In genomic region chr9:88076286-88077070, GRCh38 we compare ENCODE assay signal across 8 cellular contexts.
DNase-seq lines count a peak whose midpoint lies in the region; ATAC-seq and TF ChIP-seq lines count a peak whose summit lies in the region.

No MANE protein-coding gene starts in this region.

- ATAC-seq in WTC11 = peak; percentile 86
- peak; percentile 92 for ATAC-seq in left colon
- no peak for ATAC-seq in HG02759 (IDR thresholded peaks at IDR 0.05; ENCODE audit: unreplicated experiment)
- ATAC-seq in HG03378 (IDR thresholded peaks at IDR 0.05; ENCODE audit: unreplicated experiment) = no peak

- 0 out of 2 replicates have a peak, but pooled peaks cover 5% of the 10 kb centered on the region for H3K36me3 Mint-ChIP-seq in WTC11

- intact Hi-C loops in dorsolateral prefrontal cortex (cut with DNase I) (loop anchor here (2.0 to 10.0 kb wide), 4 partner anchors 311 to 918 kb away; partner anchors contain the start of genes SPIN1 (in 2 of the 2) and S1PR3 (in 1 of the 2)), left colon (cut with DNase I, micrococcal nuclease) (no loop called here)

- no peaks in the 10 kb centered on the region for H3K27me3 ChIP-seq in dorsolateral prefrontal cortex

- H3K27ac ChIP-seq in dorsolateral prefrontal cortex = peak overlapping the region in 58 of 59 donors; percentile 41 to 96 (median 86)

- peak overlapping the region; percentile 75 for H3K4me3 Mint-ChIP-seq in WTC11

- peaks cover 32% of the 10 kb centered on the region for H3K4me1 Mint-ChIP-seq in WTC11

- H3K9me3 Mint-ChIP-seq in WTC11 = peaks cover 12% of the 10 kb centered on the region

- POLR2A ChIA-PET in WTC11 (lab: Charles Lee) = interaction anchor here (0.6 to 0.9 kb wide), 2 partner anchors 10 to 346 kb away, joined by 3 to 4 read pairs; no protein-coding TSS in a partner anchor

- peak overlapping the region; percentile 51 to 84 (median 68) for H3K4me3 ChIP-seq in dorsolateral prefrontal cortex

- CTCF ChIA-PET in WTC11 (lab: Charles Lee) = interaction anchor here (0.5 to 2.0 kb wide), 20 partner anchors 10 to 458 kb away, joined by 3 to 12 read pairs (median 4); partner anchors contain the start of genes CTSL and NXNL2

- H3K27me3 Mint-ChIP-seq in WTC11 (ENCODE audit: low read depth) = peaks cover 61% of the 10 kb centered on the region

- DNase-seq in ELF-1 (ENCODE audit: low read depth, low spot score) = peak; percentile 85
- peak; percentile 50 for DNase-seq in MV-4-11 (lab: John Stamatoyannopoulos, UW)
- DNase-seq in WTC11 (ENCODE audit: low spot score) = peak; percentile 71
- peak; percentile 39 to 78 (median 67) for DNase-seq in dorsolateral prefrontal cortex
- DNase-seq in left colon = peak; percentile 89 to 90
- DNase-seq in stimulated activated CD4-positive, alpha-beta T cell treated with anti-CD3 and anti-CD28 coated beads, Interleukin-12 subunit alpha, Interleukin-12 subunit beta, amount 100 ng/mL, for 24 hours (ENCODE audit: low read depth in 2 of 2) = peak; percentile 6 to 43

- TF ChIP-seq CTCF in WTC11 (IDR thresholded peaks at IDR 0.05) = no peak
- TF ChIP-seq CTCF in dorsolateral prefrontal cortex (IDR thresholded peaks at IDR 0.05 in 54 of 56, conservative IDR thresholded peaks at IDR 0.05 in 2 of 56; ENCODE audit: low read depth in 1 of 56, partially characterized antibody in 56 of 56) = peak in 21 of 56 donors; percentile 3 to 30 (median 12)

- no peak overlapping the region for H3K27ac Mint-ChIP-seq in WTC11

TF ChIP-seq in WTC11, 78 proteins besides CTCF, POLR2A, EP300 and RAD21 (continues in another document):
- TF ChIP-seq E2F1 (CRISPR knock-in tag; IDR thresholded peaks at IDR 0.05) (no peak), KAT7 (CRISPR knock-in tag; IDR thresholded peaks at IDR 0.05; ENCODE audit: borderline replicate concordance) (peak; percentile 89; the same call in 1 of the 2 replicates), ELF4 (CRISPR knock-in tag; IDR thresholded peaks at IDR 0.05; ENCODE audit: low read depth) (no peak), FOXK1 (CRISPR knock-in tag; IDR thresholded peaks at IDR 0.05) (0 out of 2 replicates have a peak, but pooled peaks have one; percentile 55), ZNF416 (CRISPR knock-in tag; IDR thresholded peaks at IDR 0.05) (no peak), CBFB (CRISPR knock-in tag; IDR thresholded peaks at IDR 0.05; ENCODE audit: low read depth) (no peak), ZNF423 (CRISPR knock-in tag; IDR thresholded peaks at IDR 0.05) (no peak), SMAD3 (CRISPR knock-in tag; IDR thresholded peaks at IDR 0.05; ENCODE audit: borderline replicate concordance) (0 out of 2 replicates have a peak, but pooled peaks have one; percentile 29), ZNF425 (CRISPR knock-in tag; conservative IDR thresholded peaks at IDR 0.05) (no peak), CREM (CRISPR knock-in tag; IDR thresholded peaks at IDR 0.05) (0 out of 2 replicates have a peak, but pooled peaks have one; percentile 30), ZNF317 (CRISPR knock-in tag; IDR thresholded peaks at IDR 0.05; ENCODE audit: borderline replicate concordance, low read depth) (no peak), ZNF512 (CRISPR knock-in tag; IDR thresholded peaks at IDR 0.05; ENCODE audit: borderline replicate concordance) (no peak), E2F4 (CRISPR knock-in tag; IDR thresholded peaks at IDR 0.05; ENCODE audit: borderline replicate concordance, low read depth) (0 out of 2 replicates have a peak, but pooled peaks have one; percentile 39), HMGXB4 (CRISPR knock-in tag; IDR thresholded peaks at IDR 0.05) (peak; percentile 34; the same call in 1 of the 2 replicates), ERG (CRISPR knock-in tag; IDR thresholded peaks at IDR 0.05) (no peak), PRRX2 (CRISPR knock-in tag; IDR thresholded peaks at IDR 0.05) (no peak), ATF6 (CRISPR knock-in tag; IDR thresholded peaks at IDR 0.05) (no peak)

Comparison
In these comparisons a context has a peak if more than half of its experiments do, and no peak if none do; other contexts are left out.
1. DNase-seq: peak in every context shown above with its lines; median percentile 90 in left colon; 85 in ELF-1; 71 in WTC11; 67 in dorsolateral prefrontal cortex; 50 in MV-4-11; 24 in stimulated activated CD4-positive, alpha-beta T cell treated with anti-CD3 and anti-CD28 coated beads, Interleukin-12 subunit alpha, Interleukin-12 subunit beta, amount 100 ng/mL, for 24 hours.
2. ATAC-seq: peak in WTC11 (single experiment) and left colon (single experiment); none in HG02759 (single experiment) and HG03378 (single experiment).
3. intact Hi-C loops: an anchor here in dorsolateral prefrontal cortex (2.0 to 10.0 kb wide); none called in left colon.